ENCODE assay signal across 1 cellular context in genomic region chr15:90389513-90389912, GRCh38.
TF ChIP-seq lines count a peak whose summit lies in the region.

No MANE protein-coding gene starts in this region.

TF ChIP-seq in GM12878, 131 proteins besides CTCF, POLR2A, EP300 and RAD21:
- TF ChIP-seq TARDBP (IDR thresholded peaks at IDR 0.05; ENCODE audit: borderline replicate concordance): no peak
- no peak for TF ChIP-seq CREM (IDR thresholded peaks at IDR 0.05; ENCODE audit: low read depth)
- no peak for TF ChIP-seq BCL11A (IDR thresholded peaks at IDR 0.05; ENCODE audit: low read depth, low read length)
- TF ChIP-seq NFXL1 (IDR thresholded peaks at IDR 0.05; ENCODE audit: borderline replicate concordance): no peak
- TF ChIP-seq IRF3 (IDR thresholded peaks at IDR 0.05): no peak
- TF ChIP-seq DPF2 (IDR thresholded peaks at IDR 0.05): no peak
- TF ChIP-seq, protein P1, sequence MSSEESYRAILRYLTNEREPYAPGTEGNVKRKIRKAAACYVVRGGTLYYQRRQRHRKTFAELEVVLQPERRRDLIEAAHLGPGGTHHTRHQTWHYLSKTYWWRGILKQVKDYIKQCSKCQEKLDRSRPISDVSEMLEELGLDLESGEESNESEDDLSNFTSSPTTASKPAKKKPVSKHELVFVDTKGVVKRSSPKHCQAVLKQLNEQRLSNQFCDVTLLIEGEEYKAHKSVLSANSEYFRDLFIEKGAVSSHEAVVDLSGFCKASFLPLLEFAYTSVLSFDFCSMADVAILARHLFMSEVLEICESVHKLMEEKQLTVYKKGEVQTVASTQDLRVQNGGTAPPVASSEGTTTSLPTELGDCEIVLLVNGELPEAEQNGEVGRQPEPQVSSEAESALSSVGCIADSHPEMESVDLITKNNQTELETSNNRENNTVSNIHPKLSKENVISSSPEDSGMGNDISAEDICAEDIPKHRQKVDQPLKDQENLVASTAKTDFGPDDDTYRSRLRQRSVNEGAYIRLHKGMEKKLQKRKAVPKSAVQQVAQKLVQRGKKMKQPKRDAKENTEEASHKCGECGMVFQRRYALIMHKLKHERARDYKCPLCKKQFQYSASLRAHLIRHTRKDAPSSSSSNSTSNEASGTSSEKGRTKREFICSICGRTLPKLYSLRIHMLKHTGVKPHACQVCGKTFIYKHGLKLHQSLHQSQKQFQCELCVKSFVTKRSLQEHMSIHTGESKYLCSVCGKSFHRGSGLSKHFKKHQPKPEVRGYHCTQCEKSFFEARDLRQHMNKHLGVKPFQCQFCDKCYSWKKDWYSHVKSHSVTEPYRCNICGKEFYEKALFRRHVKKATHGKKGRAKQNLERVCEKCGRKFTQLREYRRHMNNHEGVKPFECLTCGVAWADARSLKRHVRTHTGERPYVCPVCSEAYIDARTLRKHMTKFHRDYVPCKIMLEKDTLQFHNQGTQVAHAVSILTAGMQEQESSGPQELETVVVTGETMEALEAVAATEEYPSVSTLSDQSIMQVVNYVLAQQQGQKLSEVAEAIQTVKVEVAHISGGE (CRISPR knock-in tag; IDR thresholded peaks at IDR 0.05): no peak
- TF ChIP-seq ATF7 (IDR thresholded peaks at IDR 0.05; ENCODE audit: low read depth): no peak
